In the genomic region with DNA sequence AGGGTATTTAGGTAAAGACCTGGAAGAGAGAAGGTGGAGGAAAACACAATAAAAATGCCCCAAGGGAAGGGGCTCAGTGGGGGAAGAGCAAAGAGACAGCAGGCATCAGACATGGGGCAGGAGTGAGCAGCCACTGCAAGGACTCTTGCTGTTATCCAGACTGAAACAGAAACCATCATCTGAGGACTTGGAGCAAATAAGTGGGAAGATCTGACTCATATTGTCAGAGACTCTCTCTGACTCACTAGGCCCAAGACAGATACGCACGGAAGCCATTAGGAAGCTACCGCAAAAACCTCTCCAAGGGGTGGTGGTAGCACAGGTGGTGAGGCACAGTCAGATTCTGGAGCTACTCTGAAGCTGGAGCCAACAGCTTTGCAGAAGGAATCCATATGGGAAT, we compare ENCODE assay signal across 9 cellular contexts.
DNase-seq lines count a peak whose midpoint lies in the region; ATAC-seq, FAIRE-seq and TF ChIP-seq lines count a peak whose summit lies in the region.
"Had no signal": no experiment of that assay in that cellular context is flagged by ENCODE, and none has a peak within 500 bp of the region (broad histone marks: within the 10 kb centered on the region; RNA-seq: fewer than 3 reads in every experiment).

No MANE protein-coding gene starts in this region.

- ATAC-seq in HG03521 (IDR thresholded peaks at IDR 0.05; ENCODE audit: unreplicated experiment) (peak; percentile 83), GM21576 (IDR thresholded peaks at IDR 0.05; ENCODE audit: unreplicated experiment) (no peak), GM18909 (IDR thresholded peaks at IDR 0.05; ENCODE audit: poor library complexity, unreplicated experiment) (no peak), GM19328 (IDR thresholded peaks at IDR 0.05; ENCODE audit: unreplicated experiment) (no peak)

- peak; percentile 62 for DNase-seq in GM12865 (ENCODE audit: low read depth)
- DNase-seq in astrocyte (ENCODE audit: low read depth), result peak; percentile 99
- no peak for DNase-seq in NCI-H526 treated with DMSO at 0.1 percent for 48 hours (lab: John Stamatoyannopoulos, UW)
- DNase-seq: immature natural killer cell had no signal

- peak; percentile 5 for FAIRE-seq in astrocyte (lab: Jason Lieb, UNC)

- TF ChIP-seq CTCF in GM12865 (IDR thresholded peaks at IDR 0.05; ENCODE audit: insufficient read depth, low read depth, low read length, missing control alignments), result no peak
- TF ChIP-seq CTCF in astrocyte (IDR thresholded peaks at IDR 0.05; ENCODE audit: insufficient read depth, low read depth, low read length), result no peak

- no peak overlapping the region for H2AFZ ChIP-seq in astrocyte (ENCODE audit: low read depth, low read length)

- H3K27me3 Mint-ChIP-seq in astrocyte (ENCODE audit: low read depth, unreplicated experiment), result no peaks in the 10 kb centered on the region

- H3K4me2 ChIP-seq in astrocyte (ENCODE audit: low read length), result peak overlapping the region; percentile 76
- H3K4me2 ChIP-seq in skeletal muscle satellite cell (ENCODE audit: low read length), result peak overlapping the region; percentile 67

- no peak overlapping the region for H3K9ac ChIP-seq in astrocyte (ENCODE audit: low read length)
- no peak overlapping the region for H3K9ac ChIP-seq in skeletal muscle satellite cell (ENCODE audit: low read depth, low read length)

- H3K4me3 ChIP-seq in GM12865 (ENCODE audit: low read depth, low read length), result no peak overlapping the region
- H3K4me3 ChIP-seq in astrocyte (ENCODE audit: insufficient read depth, low read depth, low read length), result no peak overlapping the region
- H3K4me3 ChIP-seq in skeletal muscle satellite cell (ENCODE audit: low read length), result no peak overlapping the region

- H3K36me3 ChIP-seq in astrocyte (ENCODE audit: insufficient read depth, low read length) (no peaks in the 10 kb centered on the region), skeletal muscle satellite cell (ENCODE audit: insufficient read depth, low read length) (no peaks in the 10 kb centered on the region)

- H3K9me3 Mint-ChIP-seq in astrocyte (ENCODE audit: unreplicated experiment), result no peaks in the 10 kb centered on the region
- H3K9me3 Mint-ChIP-seq: immature natural killer cell had no signal

- peak overlapping the region; percentile 60 for H3K4me3 Mint-ChIP-seq in astrocyte (ENCODE audit: unreplicated experiment)
- H3K4me3 Mint-ChIP-seq: immature natural killer cell had no signal

- peak overlapping the region; percentile 65 for H3K27ac ChIP-seq in astrocyte (ENCODE audit: low read depth, low read length)

- peaks cover 14% of the 10 kb centered on the region for H3K4me1 ChIP-seq in astrocyte (ENCODE audit: insufficient read depth, low read length)
- H3K4me1 ChIP-seq in skeletal muscle satellite cell (ENCODE audit: control insufficient read depth, insufficient read depth, low read length), result peaks cover 14% of the 10 kb centered on the region

- peaks cover 4% of the 10 kb centered on the region for H4K20me1 ChIP-seq in astrocyte (ENCODE audit: insufficient read depth, low read length)

- no peak overlapping the region for H3K27ac Mint-ChIP-seq in astrocyte (ENCODE audit: unreplicated experiment)
- H3K27ac Mint-ChIP-seq: immature natural killer cell had no signal

- no peaks in the 10 kb centered on the region for H3K4me1 Mint-ChIP-seq in astrocyte (ENCODE audit: low read depth, unreplicated experiment)
- H3K4me1 Mint-ChIP-seq: immature natural killer cell had no signal

- no peaks in the 10 kb centered on the region for H3K79me2 ChIP-seq in astrocyte (ENCODE audit: insufficient read depth, low read length)

- H3K36me3 Mint-ChIP-seq in astrocyte (ENCODE audit: low read depth, unreplicated experiment), result no peaks in the 10 kb centered on the region

- no peaks in the 10 kb centered on the region for H3K9me3 ChIP-seq in astrocyte (ENCODE audit: insufficient read depth, low read depth, low read length)
- H3K9me3 ChIP-seq in skeletal muscle satellite cell (replicated peaks; ENCODE audit: low read length), result no peaks in the 10 kb centered on the region

- H3K27me3 ChIP-seq in astrocyte (ENCODE audit: insufficient read depth, low read length) (no peaks in the 10 kb centered on the region), skeletal muscle satellite cell (ENCODE audit: control insufficient read depth, insufficient read depth, low read length) (no peaks in the 10 kb centered on the region)
